20 cellular contexts compared by ENCODE assay signal in the genomic region with DNA sequence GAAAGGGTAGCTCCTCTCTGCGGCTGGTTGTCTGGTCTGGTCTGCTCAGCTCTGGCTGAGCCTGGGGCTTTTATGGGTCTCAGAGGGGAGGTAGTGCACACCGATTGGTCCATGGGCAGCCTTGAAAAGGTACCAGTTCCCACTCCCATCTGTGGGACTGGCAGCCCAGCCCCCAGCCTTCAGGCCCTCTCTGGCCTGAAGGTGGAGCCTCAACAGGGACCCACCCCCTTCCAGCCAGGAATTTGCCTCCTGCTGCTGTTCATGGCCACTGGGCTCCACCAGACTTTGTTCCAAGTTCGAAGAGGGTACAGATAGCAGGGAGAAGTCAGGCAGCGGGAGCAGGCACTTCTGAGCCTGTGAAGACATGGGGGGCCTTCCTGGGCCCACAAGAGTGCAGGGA.
"Had no signal": no experiment of that assay in that cellular context is flagged by ENCODE, and none has a peak within 500 bp of the region (broad histone marks: within the 10 kb centered on the region; RNA-seq: fewer than 3 reads in every experiment).

No MANE protein-coding gene starts in this region.

- H3K27ac ChIP-seq: foreskin keratinocyte, neutrophil, psoas muscle, sigmoid colon, skin epidermis, stomach, thoracic aorta had no signal

- H3K36me3 ChIP-seq: neutrophil, sigmoid colon, stomach, thoracic aorta had no signal

- H3K27me3 Mint-ChIP-seq: dendritic cell treated with granulocyte-macrophage colony-stimulating factor and Interleukin-4, amounts not matched to agents 40 ng/mL and 50 ng/mL, for 4 days; effector memory CD8-positive, alpha-beta T cell had no signal

- H3K4me1 ChIP-seq: foreskin keratinocyte, psoas muscle, sigmoid colon, stomach had no signal

- H3K4me1 Mint-ChIP-seq: naive thymus-derived CD4-positive, alpha-beta T cell had no signal

- H3K27ac Mint-ChIP-seq: dendritic cell treated with granulocyte-macrophage colony-stimulating factor and Interleukin-4, amounts not matched to agents 40 ng/mL and 50 ng/mL, for 4 days; effector memory CD8-positive, alpha-beta T cell; naive thymus-derived CD4-positive, alpha-beta T cell; nephron progenitor cell had no signal

- H3K4me3 ChIP-seq: lung, psoas muscle, sigmoid colon, skin epidermis, stomach, thoracic aorta had no signal

- DNase-seq: effector memory CD8-positive, alpha-beta T cell; foreskin keratinocyte; left colon; left ventricle myocardium superior; naive thymus-derived CD4-positive, alpha-beta T cell; nephron progenitor cell; psoas muscle; retina; sigmoid colon; stimulated activated CD4-positive, alpha-beta T cell treated with anti-CD3 and anti-CD28 coated beads, Interleukin-2, amount 100 ng/mL, for 24 hours; stimulated activated CD4-positive, alpha-beta T cell treated with anti-CD3 and anti-CD28 coated beads, Interleukin-4, amount 100 ng/mL, for 4 hours; stimulated activated naive CD4-positive, alpha-beta T cell; stomach; substantia nigra; trophoblast cell had no signal

- H3K9me3 ChIP-seq: neutrophil, psoas muscle, sigmoid colon, stomach, thoracic aorta had no signal

- H3K4me3 Mint-ChIP-seq: dendritic cell treated with granulocyte-macrophage colony-stimulating factor and Interleukin-4, amounts not matched to agents 40 ng/mL and 50 ng/mL, for 4 days; effector memory CD8-positive, alpha-beta T cell; naive thymus-derived CD4-positive, alpha-beta T cell; nephron progenitor cell had no signal

- H3K27me3 ChIP-seq: neutrophil, sigmoid colon, stomach had no signal

- ATAC-seq: effector memory CD8-positive, alpha-beta T cell; foreskin keratinocyte; left colon; left ventricle myocardium superior; naive thymus-derived CD4-positive, alpha-beta T cell; psoas muscle had no signal
